8 cellular contexts compared by ENCODE assay signal in genomic region chr7:75398771-75399700, GRCh38. TPM values are rescaled to one million over a fixed set of nuclear protein-coding genes. Genes with fewer than 3 reads are reported as not detected.
A peak's percentile ranks its signal among the peaks of the same experiment; 100 is the strongest.
DNase-seq lines count a peak whose midpoint lies in the region; ATAC-seq, FAIRE-seq and TF ChIP-seq lines count a peak whose summit lies in the region.
"Not testable (repeated sequence)": the region's sequence is repeated elsewhere in the genome, so short reads cannot be mapped to it uniquely, and the experiment has no call there.

No MANE protein-coding gene starts in this region.

- H3K18ac ChIP-seq in H1 (ENCODE audit: extremely low read depth, low read length) = not testable (repeated sequence)

- not testable (repeated sequence) for H3K4me2 ChIP-seq in H1 (ENCODE audit: insufficient read depth in 1 of 2, low read depth in 2 of 2, low read length in 2 of 2)

- not testable (repeated sequence) for H3K36me3 Mint-ChIP-seq in CD8-positive, alpha-beta T cell; naive B cell

- H3K4me3 ChIP-seq in CD8-positive, alpha-beta T cell (ENCODE audit: low read depth, low read length); H1 (ENCODE audit: extremely low read depth in 1 of 4, insufficient read depth in 2 of 4, low read depth in 3 of 4, low read length in 4 of 4): not testable (repeated sequence)

- not testable (repeated sequence) for H3K36me3 ChIP-seq in CD8-positive, alpha-beta T cell (ENCODE audit: insufficient read depth, low read length); H1 (ENCODE audit: control insufficient read depth in 2 of 4, insufficient read depth in 4 of 4, low read length in 3 of 4)

- not testable (repeated sequence) for H4K20me1 ChIP-seq in H1 (replicated peaks in 1 of 2; ENCODE audit: control insufficient read depth in 1 of 2, insufficient read depth in 2 of 2, low read length in 2 of 2)

- TF ChIP-seq EP300 in H1 (IDR thresholded peaks at IDR 0.05; ENCODE audit: borderline replicate concordance in 1 of 2, low read depth in 2 of 2, low read length in 2 of 2) = not testable (repeated sequence)

- not testable (repeated sequence) for H3K27ac ChIP-seq in CD8-positive, alpha-beta T cell (ENCODE audit: low read depth, low read length); H1 (ENCODE audit: low read depth, low read length)

- H3K56ac ChIP-seq in H1 (replicated peaks; ENCODE audit: insufficient read length, low read depth, low read length) = not testable (repeated sequence)

- H3K4ac ChIP-seq in H1 (replicated peaks; ENCODE audit: insufficient read length, low read depth, low read length) = not testable (repeated sequence)

- H2BK5ac ChIP-seq in H1 (ENCODE audit: low read depth, low read length) = not testable (repeated sequence)

- not testable (repeated sequence) for H3K9me3 Mint-ChIP-seq in CD8-positive, alpha-beta T cell; naive B cell; stimulated activated naive CD8-positive, alpha-beta T cell treated with anti-CD3 and anti-CD28 coated beads, Interleukin-15, amount 100 ng/mL, for 72 hours

- not testable (repeated sequence) for H2BK15ac ChIP-seq in H1 (ENCODE audit: low read length)

- WGBS in H1 (ENCODE audit: extremely low coverage in 1 of 2, insufficient coverage in 1 of 2, insufficient read length in 1 of 2, insufficient replicate concordance in 2 of 2, low coverage in 1 of 2, low lambda C conversion rate in 2 of 2, missing lambda C conversion rate in 1 of 2), 2 experiments = 67% methylated on average over 1 of the region's 34 CpGs; no CpG with 5 or more reads in 1 of the 2 experiments

- H3K9me3 ChIP-seq in CD8-positive, alpha-beta T cell (ENCODE audit: low read length); H1 (ENCODE audit: insufficient read depth in 2 of 2, low read depth in 1 of 2, low read length in 1 of 2): not testable (repeated sequence)

- H2AK5ac ChIP-seq in H1 (ENCODE audit: low read depth, low read length) = not testable (repeated sequence)

- not testable (repeated sequence) for H3K23ac ChIP-seq in H1 (ENCODE audit: insufficient read length)

- H3K79me2 ChIP-seq in H1 (ENCODE audit: control insufficient read depth in 1 of 2, insufficient read depth in 2 of 2, low read length in 2 of 2) = not testable (repeated sequence)

- H3K23me2 ChIP-seq in H1 (ENCODE audit: low read depth, low read length) = not testable (repeated sequence)

- not testable (repeated sequence) for H3K27me3 ChIP-seq in CD8-positive, alpha-beta T cell (ENCODE audit: insufficient read depth, low read length); H1 (replicated peaks in 1 of 4; ENCODE audit: control insufficient read depth in 3 of 4, extremely low read depth in 1 of 4, insufficient read depth in 3 of 4, low read length in 3 of 4)

- intact Hi-C loops in CD8-positive, alpha-beta T cell (cut with DNase I, micrococcal nuclease) = not testable (repeated sequence)

- not testable (repeated sequence) for H2BK120ac ChIP-seq in H1 (replicated peaks; ENCODE audit: low read depth, low read length)

- DNase-seq in CD8-positive, alpha-beta T cell = peak in 1 of 7 experiments; percentile 48
- peak; percentile 56 for DNase-seq in activated CD8-positive, alpha-beta memory T cell treated with anti-CD3 and anti-CD28 coated beads for 24 hours
- DNase-seq in H1 (ENCODE audit: low read depth in 1 of 2, low spot score in 2 of 2); naive B cell; stimulated activated naive CD8-positive, alpha-beta T cell treated with anti-CD3 and anti-CD28 coated beads, Interleukin-15, amount 100 ng/mL, for 72 hours: not testable (repeated sequence)

- H4K91ac ChIP-seq in H1 (replicated peaks; ENCODE audit: insufficient read length, low read length) = not testable (repeated sequence)

- not testable (repeated sequence) for H3K4me1 ChIP-seq in CD8-positive, alpha-beta T cell (ENCODE audit: insufficient read depth, low read length); H1 (replicated peaks in 1 of 4; ENCODE audit: control insufficient read depth in 3 of 4, insufficient read depth in 4 of 4, low read length in 3 of 4)

- H4K8ac ChIP-seq in H1 (ENCODE audit: extremely low read depth, insufficient read depth, low read length) = not testable (repeated sequence)

- H3K14ac ChIP-seq in H1 (ENCODE audit: insufficient read length) = not testable (repeated sequence)

- not testable (repeated sequence) for H3K4me3 Mint-ChIP-seq in CD8-positive, alpha-beta T cell; naive B cell; stimulated activated naive CD8-positive, alpha-beta T cell treated with anti-CD3 and anti-CD28 coated beads, Interleukin-15, amount 100 ng/mL, for 72 hours

- H2BK12ac ChIP-seq in H1 (ENCODE audit: low read depth, low read length) = not testable (repeated sequence)

- peak; percentile 82 for ATAC-seq in CD8-positive, alpha-beta T cell
- ATAC-seq in GM19351 (IDR thresholded peaks at IDR 0.05; ENCODE audit: unreplicated experiment) = peak; percentile 64
- peak; percentile 54 for ATAC-seq in HG02642 (IDR thresholded peaks at IDR 0.05; ENCODE audit: poor library complexity, unreplicated experiment)
- peak; percentile 53 for ATAC-seq in HG03460 (IDR thresholded peaks at IDR 0.05; ENCODE audit: unreplicated experiment)
- ATAC-seq in naive B cell (ENCODE audit: low read depth in 2 of 2) = peak; percentile 73 to 75
- peak; percentile 74 for ATAC-seq in stimulated activated naive CD8-positive, alpha-beta T cell treated with anti-CD3 and anti-CD28 coated beads, Interleukin-15, amount 100 ng/mL, for 72 hours

- POLR2A ChIA-PET in CD8-positive, alpha-beta T cell (lab: Charles Lee); H1 (lab: Charles Lee; ENCODE audit: partially characterized antibody): not testable (repeated sequence)

- not testable (repeated sequence) for H2BK20ac ChIP-seq in H1 (ENCODE audit: low read length)

- H3K27ac Mint-ChIP-seq in CD8-positive, alpha-beta T cell; naive B cell; stimulated activated naive CD8-positive, alpha-beta T cell treated with anti-CD3 and anti-CD28 coated beads, Interleukin-15, amount 100 ng/mL, for 72 hours: not testable (repeated sequence)

- H3K27me3 Mint-ChIP-seq in CD8-positive, alpha-beta T cell (ENCODE audit: low read depth); naive B cell; stimulated activated naive CD8-positive, alpha-beta T cell treated with anti-CD3 and anti-CD28 coated beads, Interleukin-15, amount 100 ng/mL, for 72 hours: not testable (repeated sequence)

- H4K5ac ChIP-seq in H1 (ENCODE audit: insufficient read length, low read depth, low read length) = not testable (repeated sequence)

- H3K79me1 ChIP-seq in H1 (ENCODE audit: low read depth, low read length) = not testable (repeated sequence)

- TF ChIP-seq CTCF in CD8-positive, alpha-beta T cell (IDR thresholded peaks at IDR 0.05); H1 (IDR thresholded peaks at IDR 0.05; ENCODE audit: control extremely low read depth in 1 of 3, insufficient read depth in 1 of 3, low read depth in 1 of 3, low read length in 3 of 3): not testable (repeated sequence)

- not testable (repeated sequence) for H3K4me1 Mint-ChIP-seq in CD8-positive, alpha-beta T cell (ENCODE audit: low read depth); naive B cell; stimulated activated naive CD8-positive, alpha-beta T cell treated with anti-CD3 and anti-CD28 coated beads, Interleukin-15, amount 100 ng/mL, for 72 hours

- not testable (repeated sequence) for H2AFZ ChIP-seq in H1 (ENCODE audit: low read length)

- peak; percentile 55 for FAIRE-seq in H1 (lab: Jason Lieb, UNC)

- H3K9ac ChIP-seq in H1 (replicated peaks in 1 of 4; ENCODE audit: extremely low read depth in 1 of 4, low read depth in 3 of 4, low read length in 3 of 4) = not testable (repeated sequence)

- not testable (repeated sequence) for TF ChIP-seq RAD21 in H1 (IDR thresholded peaks at IDR 0.05 in 1 of 2, conservative IDR thresholded peaks at IDR 0.05 in 1 of 2; ENCODE audit: low read depth in 2 of 2, low read length in 2 of 2)

- TF ChIP-seq POLR2A in H1 (IDR thresholded peaks at IDR 0.05; ENCODE audit: control extremely low read depth in 1 of 2, low read depth in 2 of 2, low read length in 2 of 2) = not testable (repeated sequence)

- CTCF ChIA-PET in CD8-positive, alpha-beta T cell (lab: Charles Lee); H1 (lab: Charles Lee; ENCODE audit: partially characterized antibody): not testable (repeated sequence)

RNA-seq across cellular contexts. Expression of gene TRIM73, which starts 3.6 kb away (rescaled TPM):
- 10 to 100 TPM; 16.6 to 21.8 TPM for total RNA-seq in CD8-positive, alpha-beta T cell
- total RNA-seq in H1 (2021; fragmentation: NEBNext Ultra II Directional; extraction: Animal tissue kit (Norgen Biotek cat#: 25700)) = 0.90 and 1.0 TPM in 2 replicates
- polyA plus RNA-seq in H1 (2011; rRNA removed) (0.64 and 0.73 TPM in 2 replicates), naive B cell (ENCODE audit: low read depth in 6 of 6) (1 to 10 TPM in 3 of 6 donors, under 1 TPM in 2, not detected in 1; 0.09 to 1.4 (median 1.2) TPM)
- 0.85 TPM for polyA plus RNA-seq in H1 (2011; cell fraction: cytosol; rRNA removed)
- polyA plus RNA-seq in H1 (2011; cell fraction: nucleus; rRNA removed) = 4.0 TPM
- 0.55 to 2.1 TPM (median 1.8 TPM) in 4 replicates for polyA plus RNA-seq in H1 (2012, experiment 1 of 2)
- 0.28 TPM for polyA plus RNA-seq in H1 (2012, experiment 2 of 2)
- 0.55 TPM for polyA plus RNA-seq in H1 (2013, experiment 1 of 2)
- polyA plus RNA-seq in H1 (2013, experiment 2 of 2) = 0.74 TPM
- polyA minus RNA-seq in H1 (2011; rRNA and poly(A)+ RNA removed) = 0.32 and 0.44 TPM in 2 replicates
- 0.59 TPM for polyA minus RNA-seq in H1 (2011; cell fraction: cytosol; rRNA and poly(A)+ RNA removed)
- 4.6 TPM for polyA minus RNA-seq in H1 (2011; cell fraction: nucleus; rRNA and poly(A)+ RNA removed)
